Comparison of ENCODE assay signal across 1 cellular context in the genomic region with DNA sequence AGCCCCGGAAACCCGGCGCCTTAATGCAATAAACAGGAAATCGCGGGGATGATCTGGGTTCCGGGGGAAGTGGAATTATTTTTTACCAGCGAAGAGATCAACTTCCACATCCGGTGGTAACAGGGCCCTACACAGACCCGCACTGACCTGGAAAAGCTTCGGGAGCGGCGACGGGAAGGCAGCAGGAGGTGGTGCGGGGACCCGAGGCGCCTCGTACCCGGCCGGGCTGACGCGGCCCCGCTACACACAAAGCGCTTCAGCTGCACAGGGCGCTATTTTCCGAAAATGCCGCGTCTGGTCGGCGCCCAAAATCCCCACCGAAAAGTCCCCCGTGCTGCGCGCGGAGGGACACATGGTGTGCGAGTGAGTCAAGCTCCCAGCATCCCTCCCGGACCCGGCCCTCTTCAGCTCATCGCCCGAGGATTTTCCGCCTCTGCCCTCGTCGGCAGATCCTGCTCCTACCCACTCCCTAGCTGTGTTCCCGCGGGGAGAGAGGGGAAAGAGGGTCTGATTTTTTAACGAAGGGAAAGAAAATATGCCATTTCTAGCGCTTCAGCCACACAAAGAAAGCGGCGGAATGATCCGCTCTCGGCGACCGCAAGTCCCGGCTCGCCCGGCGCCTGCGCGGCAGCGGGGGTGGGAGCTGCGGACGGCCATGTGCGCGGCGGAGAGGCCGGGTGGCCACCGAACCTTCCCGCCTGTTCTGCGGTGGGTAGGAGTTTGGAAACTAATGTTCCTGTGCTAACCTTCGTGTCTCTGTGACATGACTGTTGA.
TF ChIP-seq lines count a peak whose summit lies in the region.

TSS of gene GABPB1 (minus strand) at position 361 of the 774 bp plus-strand sequence. CDS start 45,400 bp downstream, outside the sequence.

TF ChIP-seq in H1, 55 proteins besides CTCF, POLR2A, EP300 and RAD21 (continued from another document):
- no peak for TF ChIP-seq SRF (IDR thresholded peaks at IDR 0.05; ENCODE audit: low read depth, low read length)
- TF ChIP-seq EZH2 (IDR thresholded peaks at IDR 0.05; ENCODE audit: low read depth, low read length, severe bottlenecking), result no peak
